In genomic region chr3:154981201-154981600, GRCh38 we compare ENCODE assay signal across 20 cellular contexts.
A peak's percentile ranks its signal among the peaks of the same experiment; 100 is the strongest.
DNase-seq lines count a peak whose midpoint lies in the region; ATAC-seq, FAIRE-seq and TF ChIP-seq lines count a peak whose summit lies in the region.
"Had no signal": no experiment of that assay in that cellular context is flagged by ENCODE, and none has a peak within 500 bp of the region (broad histone marks: within the 10 kb centered on the region; RNA-seq: fewer than 3 reads in every experiment).

No MANE protein-coding gene starts in this region.

- H3K36me3 Mint-ChIP-seq in astrocyte (ENCODE audit: low read depth, unreplicated experiment), result no peaks in the 10 kb centered on the region
- no peaks in the 10 kb centered on the region for H3K36me3 Mint-ChIP-seq in CD4-positive, alpha-beta T cell (ENCODE audit: low read depth)

- H3K27ac ChIP-seq in breast epithelium (peak overlapping the region; percentile 7 to 70), mammary epithelial cell (ENCODE audit: insufficient read depth, low read depth, low read length) (no peak overlapping the region), astrocyte (ENCODE audit: low read depth, low read length) (no peak overlapping the region)
- H3K27ac ChIP-seq in CD4-positive, alpha-beta T cell (ENCODE audit: low read depth, low read length), result no peak overlapping the region
- H3K27ac ChIP-seq: 22Rv1; BLaER1 treated with 17β-estradiol and CSF1 and Interleukin-3, amounts not matched to agents 10 nM and 100 nM; PC-9; SJCRH30 had no signal

- TF ChIP-seq POLR2A in breast epithelium (IDR thresholded peaks at IDR 0.05), result no peak

- TF ChIP-seq CTCF in breast epithelium (IDR thresholded peaks at IDR 0.05), result no peak
- TF ChIP-seq CTCF in mammary epithelial cell (conservative IDR thresholded peaks at IDR 0.05 in 1 of 2, IDR thresholded peaks at IDR 0.05 in 1 of 2; ENCODE audit: extremely low read depth in 1 of 2, insufficient read depth in 1 of 2, low read depth in 1 of 2, low read length in 2 of 2), result no peak
- no peak for TF ChIP-seq CTCF in astrocyte (IDR thresholded peaks at IDR 0.05; ENCODE audit: insufficient read depth, low read depth, low read length)
- no peak for TF ChIP-seq CTCF in fibroblast of the aortic adventitia (IDR thresholded peaks at IDR 0.05; ENCODE audit: insufficient read depth, low read length)
- no peak for TF ChIP-seq CTCF in CD4-positive, alpha-beta T cell (IDR thresholded peaks at IDR 0.05)

- no peaks in the 10 kb centered on the region for H3K27me3 Mint-ChIP-seq in astrocyte (ENCODE audit: low read depth, unreplicated experiment)
- no peaks in the 10 kb centered on the region for H3K27me3 Mint-ChIP-seq in CD4-positive, alpha-beta T cell

- intact Hi-C loops in breast epithelium (cut with DNase I; ENCODE audit: low total_unique reads) (no loop called here), mammary epithelial cell (cut with micrococcal nuclease) (no loop called here)
- intact Hi-C loops in CD4-positive, alpha-beta T cell (cut with DNase I, micrococcal nuclease), result no loop called here

- no peak for DNase-seq in breast epithelium (ENCODE audit: low spot score in 2 of 2)
- DNase-seq in mammary epithelial cell, result no peak
- no peak for DNase-seq in astrocyte (ENCODE audit: low read depth)
- DNase-seq in fibroblast of the aortic adventitia (ENCODE audit: low read depth), result peak; percentile 47
- no peak for DNase-seq in medulla oblongata (ENCODE audit: extremely low spot score)
- no peak for DNase-seq in COR-L47 (lab: John Stamatoyannopoulos, UW)
- DNase-seq in CD4-positive, alpha-beta T cell, result no peak
- no peak for DNase-seq in G401 (ENCODE audit: low spot score)
- DNase-seq: DMS 273 treated with DMSO at 0.1 percent for 48 hours, H9, KG1, NCI-H1436, NCI-H2029 treated with DMSO at 0.1 percent for 48 hours, NCI-H2171 treated with DMSO at 0.1 percent for 48 hours, NCI-H510A, NCI-H82, PC-9, SJCRH30 had no signal

- no peaks in the 10 kb centered on the region for H3K36me3 ChIP-seq in breast epithelium
- no peaks in the 10 kb centered on the region for H3K36me3 ChIP-seq in mammary epithelial cell (ENCODE audit: insufficient read depth, low read length)
- no peaks in the 10 kb centered on the region for H3K36me3 ChIP-seq in astrocyte (ENCODE audit: insufficient read depth, low read length)
- H3K36me3 ChIP-seq: BLaER1 treated with 17β-estradiol and CSF1 and Interleukin-3, amounts not matched to agents 10 nM and 100 nM; SJCRH30 had no signal

- H3K27me3 ChIP-seq in breast epithelium (no peaks in the 10 kb centered on the region), mammary epithelial cell (ENCODE audit: insufficient read depth, low read length) (no peaks in the 10 kb centered on the region), astrocyte (ENCODE audit: insufficient read depth, low read length) (no peaks in the 10 kb centered on the region)
- no peaks in the 10 kb centered on the region for H3K27me3 ChIP-seq in CD4-positive, alpha-beta T cell (ENCODE audit: control insufficient read depth, insufficient read depth, low read length)
- H3K27me3 ChIP-seq: BLaER1 treated with 17β-estradiol and CSF1 and Interleukin-3, amounts not matched to agents 10 nM and 100 nM; SJCRH30 had no signal

- H3K9me3 Mint-ChIP-seq in astrocyte (ENCODE audit: unreplicated experiment), result peaks cover 9% of the 10 kb centered on the region
- H3K9me3 Mint-ChIP-seq in CD4-positive, alpha-beta T cell, result peaks cover 3% of the 10 kb centered on the region
- H3K9me3 Mint-ChIP-seq: H9 had no signal

- H3K79me2 ChIP-seq in mammary epithelial cell (ENCODE audit: insufficient read depth, low read length) (no peaks in the 10 kb centered on the region), astrocyte (ENCODE audit: insufficient read depth, low read length) (no peaks in the 10 kb centered on the region)

- no peak overlapping the region for H3K4me3 ChIP-seq in breast epithelium
- no peak overlapping the region for H3K4me3 ChIP-seq in mammary epithelial cell (replicated peaks in 1 of 3; ENCODE audit: insufficient read depth in 1 of 3, low read depth in 2 of 3, low read length in 3 of 3)
- H3K4me3 ChIP-seq in astrocyte (ENCODE audit: insufficient read depth, low read depth, low read length), result no peak overlapping the region
- H3K4me3 ChIP-seq in fibroblast of the aortic adventitia (ENCODE audit: low read depth, low read length), result no peak overlapping the region
- H3K4me3 ChIP-seq: BLaER1 treated with 17β-estradiol and CSF1 and Interleukin-3, amounts not matched to agents 10 nM and 100 nM; PC-9; SJCRH30 had no signal

- no peak for ATAC-seq in CD4-positive, alpha-beta T cell (ENCODE audit: poor library complexity)

- H2AFZ ChIP-seq in mammary epithelial cell (ENCODE audit: low read depth, low read length), result no peak overlapping the region
- H2AFZ ChIP-seq in astrocyte (ENCODE audit: low read depth, low read length), result no peak overlapping the region
- H2AFZ ChIP-seq: PC-9 had no signal

- H3K9ac ChIP-seq in mammary epithelial cell (ENCODE audit: insufficient read depth, low read length) (no peak overlapping the region), astrocyte (ENCODE audit: low read length) (no peak overlapping the region)
- H3K9ac ChIP-seq: BLaER1 treated with 17β-estradiol and CSF1 and Interleukin-3, amounts not matched to agents 10 nM and 100 nM had no signal

- CTCF ChIA-PET in mammary epithelial cell (lab: Charles Lee; ENCODE audit: low non-redundant PET), result no interaction called here
- CTCF ChIA-PET in CD4-positive, alpha-beta T cell (lab: Charles Lee), result no interaction called here

- H3K4me1 ChIP-seq in breast epithelium (no peaks in the 10 kb centered on the region), mammary epithelial cell (ENCODE audit: insufficient read depth, low read length) (no peaks in the 10 kb centered on the region), astrocyte (ENCODE audit: insufficient read depth, low read length) (no peaks in the 10 kb centered on the region)
- H3K4me1 ChIP-seq: BLaER1 treated with 17β-estradiol and CSF1 and Interleukin-3, amounts not matched to agents 10 nM and 100 nM; SJCRH30 had no signal

- no TSS peak for BruUV-seq in mammary epithelial cell (replicated peaks; lab: Mats Ljungman, UMichigan)

- no peak overlapping the region for H3K4me2 ChIP-seq in mammary epithelial cell (ENCODE audit: insufficient read depth, low read depth, low read length)
- no peak overlapping the region for H3K4me2 ChIP-seq in astrocyte (ENCODE audit: low read length)
- H3K4me2 ChIP-seq: BLaER1 treated with 17β-estradiol and CSF1 and Interleukin-3, amounts not matched to agents 10 nM and 100 nM; PC-9 had no signal

- H3K27ac Mint-ChIP-seq in astrocyte (ENCODE audit: unreplicated experiment), result peak overlapping the region; percentile 42
- H3K27ac Mint-ChIP-seq in CD4-positive, alpha-beta T cell, result no peak overlapping the region
- H3K27ac Mint-ChIP-seq: H9 had no signal

- peaks cover 9% of the 10 kb centered on the region for H3K4me1 Mint-ChIP-seq in astrocyte (ENCODE audit: low read depth, unreplicated experiment)
- no peaks in the 10 kb centered on the region for H3K4me1 Mint-ChIP-seq in CD4-positive, alpha-beta T cell (ENCODE audit: low read depth)
- H3K4me1 Mint-ChIP-seq: H9 had no signal

- no peaks in the 10 kb centered on the region for H3K9me3 ChIP-seq in breast epithelium
- H3K9me3 ChIP-seq in mammary epithelial cell (replicated peaks; ENCODE audit: insufficient read depth, low read length), result no peaks in the 10 kb centered on the region
- H3K9me3 ChIP-seq in astrocyte (ENCODE audit: insufficient read depth, low read depth, low read length), result no peaks in the 10 kb centered on the region
- H3K9me3 ChIP-seq in CD4-positive, alpha-beta T cell (ENCODE audit: control insufficient read depth, low read length), result no peaks in the 10 kb centered on the region
- H3K9me3 ChIP-seq: SJCRH30 had no signal

- H4K20me1 ChIP-seq in mammary epithelial cell (ENCODE audit: insufficient read depth, low read length) (no peaks in the 10 kb centered on the region), astrocyte (ENCODE audit: insufficient read depth, low read length) (no peaks in the 10 kb centered on the region)
- H4K20me1 ChIP-seq: BLaER1 treated with 17β-estradiol and CSF1 and Interleukin-3, amounts not matched to agents 10 nM and 100 nM had no signal

- dilution Hi-C loops in mammary epithelial cell (cut with HindIII; ENCODE audit: low sequenced_read_pairs), result no loop called here

- POLR2A ChIA-PET in CD4-positive, alpha-beta T cell (lab: Charles Lee), result no interaction called here

- in situ Hi-C loops in mammary epithelial cell (cut with MboI; ENCODE audit: low sequenced_read_pairs in 2 of 2), result no loop called here
- in situ Hi-C loops in G401 (cut with HindIII; ENCODE audit: low sequenced_read_pairs), result no loop called here

- H3K4me3 Mint-ChIP-seq in astrocyte (ENCODE audit: unreplicated experiment), result no peak overlapping the region
- H3K4me3 Mint-ChIP-seq in CD4-positive, alpha-beta T cell, result no peak overlapping the region
- H3K4me3 Mint-ChIP-seq: H9 had no signal

- FAIRE-seq in astrocyte (lab: Jason Lieb, UNC), result peak; percentile 50

Comparison
In these comparisons a context has a peak if more than half of its experiments do, and no peak if none do; other contexts are left out.
1. H3K27ac ChIP-seq: peak in breast epithelium (2 of 2); none in mammary epithelial cell (single experiment), astrocyte (single experiment) and CD4-positive, alpha-beta T cell (single experiment).